ENCODE assay signal across 13 cellular contexts in genomic region chr16:1167276-1168107, GRCh38. TPM values are rescaled to one million over a fixed set of nuclear protein-coding genes. Genes with fewer than 3 reads are reported as not detected.
DNase-seq lines count a peak whose midpoint lies in the region; ATAC-seq, FAIRE-seq and TF ChIP-seq lines count a peak whose summit lies in the region.
"Had no signal": no experiment of that assay in that cellular context is flagged by ENCODE, and none has a peak within 500 bp of the region (broad histone marks: within the 10 kb centered on the region; RNA-seq: fewer than 3 reads in every experiment).

No MANE protein-coding gene starts in this region.

- H3K27me3 ChIP-seq in H7 (ENCODE audit: control insufficient read depth, insufficient read depth, low read length) (no peaks in the 10 kb centered on the region), endocrine pancreas (ENCODE audit: control insufficient read depth, insufficient read depth, low read length) (no peaks in the 10 kb centered on the region), pancreas (no peaks in the 10 kb centered on the region)
- H3K27me3 ChIP-seq: right atrium auricular region had no signal

- ATAC-seq in pancreas, result peak; percentile 86 to 90 (median 88)
- ATAC-seq: Right ventricle myocardium inferior had no signal

- peak; percentile 68 for DNase-seq in H7
- DNase-seq in NCI-H2171 (lab: John Stamatoyannopoulos, UW), result peak; percentile 71
- peak; percentile 64 to 93 (median 80) for DNase-seq in pancreas
- DNase-seq in foreskin melanocyte, result no peak
- DNase-seq in activated naive CD4-positive, alpha-beta T cell treated with Interleukin-2 at 50 U/mL for 16 hours, result no peak
- DNase-seq in mucosa of gallbladder (ENCODE audit: low spot score), result no peak
- no peak for DNase-seq in NCI-H446 treated with DMSO at 0.1 percent for 48 hours (lab: John Stamatoyannopoulos, UW)
- DNase-seq: activated CD4-positive, alpha-beta T cell treated with anti-CD3 and anti-CD28 coated beads, Interleukin-2, amount 10 ng/mL, durations not matched to agents 24 days and 14 days; GOT3 had no signal

- WGBS in pancreas, 2 donors, result 23% methylated on average over 49 to 52 of the region's 52 CpGs

- no peak for TF ChIP-seq CTCF in pancreas (IDR thresholded peaks at IDR 0.05)

- H3K4me3 ChIP-seq in H7 (ENCODE audit: insufficient read depth, low read depth, low read length) (no peak overlapping the region), endocrine pancreas (ENCODE audit: control insufficient read depth, insufficient read depth, low read length) (no peak overlapping the region), pancreas (no peak overlapping the region)
- H3K4me3 ChIP-seq: right atrium auricular region had no signal

- H3K36me3 ChIP-seq in H7 (replicated peaks; ENCODE audit: control insufficient read depth, insufficient read depth, low read length) (no peaks in the 10 kb centered on the region), endocrine pancreas (ENCODE audit: control insufficient read depth, insufficient read depth, low read length) (no peaks in the 10 kb centered on the region), pancreas (no peaks in the 10 kb centered on the region)
- H3K36me3 ChIP-seq: right atrium auricular region had no signal

- peak overlapping the region in 3 of 4 donors; percentile 3 to 42 (median 30) for H3K27ac ChIP-seq in pancreas
- H3K27ac ChIP-seq: right atrium auricular region had no signal

- H3K9ac ChIP-seq in endocrine pancreas (ENCODE audit: control insufficient read depth, insufficient read depth, low read length), result peak overlapping the region; percentile 58

- no peaks in the 10 kb centered on the region for H3K4me1 ChIP-seq in endocrine pancreas (ENCODE audit: control insufficient read depth, insufficient read depth, low read length)
- peaks cover 0 to 8% (median 4%) of the 10 kb centered on the region in 3 donors for H3K4me1 ChIP-seq in pancreas
- H3K4me1 ChIP-seq: right atrium auricular region had no signal

- intact Hi-C loops in pancreas (cut with DNase I), result no loop called here

- H3K9me3 ChIP-seq in endocrine pancreas (ENCODE audit: control insufficient read depth, low read length) (no peaks in the 10 kb centered on the region), pancreas (no peaks in the 10 kb centered on the region)
- H3K9me3 ChIP-seq: right atrium auricular region had no signal

- no peak for FAIRE-seq in pancreas (lab: Jason Lieb, UNC)
- FAIRE-seq: endometrium had no signal

RNA-seq across cellular contexts. Expression of gene CACNA1H, which starts 14.6 kb away (rescaled TPM):
- 24.8 and 27.3 TPM in 2 replicates for total RNA-seq in H7 (2014; rRNA removed; shearing (Covaris generic))
- total RNA-seq in pancreas (1 to 10 TPM; 2.5 to 5.4 (median 3.6) TPM), mucosa of gallbladder (133 TPM)
- polyA plus RNA-seq in pancreas, result 10 to 100 TPM; 12.8 to 20.5 TPM

RNA-seq across cellular contexts. Expression of gene TPSG1, which starts 57.6 kb away (rescaled TPM):
- not detected in 2 replicates for total RNA-seq in H7 (2014; rRNA removed; shearing (Covaris generic))
- total RNA-seq in pancreas (under 1 TPM in 1 of 6 donors, not detected in 5; 0.26 TPM), mucosa of gallbladder (1.6 TPM)
- polyA plus RNA-seq in pancreas, result under 1 TPM in 1 of 2 donors, not detected in 1; 0.12 TPM
- total RNA-seq: activated CD4-positive, alpha-beta T cell treated with anti-CD3 and anti-CD28 coated beads, Interleukin-2, amount 10 ng/mL, durations not matched to agents 24 days and 14 days; right atrium auricular region had no signal

Comparison
In these comparisons a context has a peak if more than half of its experiments do, and no peak if none do; other contexts are left out.
1. DNase-seq: peak in H7 (single experiment), NCI-H2171 (single experiment) and pancreas (6 of 6); none in foreskin melanocyte (single experiment), activated naive CD4-positive, alpha-beta T cell treated with Interleukin-2 at 50 U/mL for 16 hours (single experiment), mucosa of gallbladder (single experiment) and NCI-H446 treated with DMSO at 0.1 percent for 48 hours (single experiment).